In genomic region chr17:41734139-41734948, GRCh38 we compare ENCODE assay signal across 1 cellular context.
TF ChIP-seq lines count a peak whose summit lies in the region.

HAP1 (minus strand) TSS chr17:41734643; CDS start chr17:41734634, 9 bp downstream.

TF ChIP-seq in H1, 55 proteins besides CTCF, POLR2A, EP300 and RAD21 (continued from another document):
- no peak for TF ChIP-seq NANOG (IDR thresholded peaks at IDR 0.05; ENCODE audit: insufficient read depth, low read depth, low read length, poor library complexity, severe bottlenecking)
- peak; percentile 69 for TF ChIP-seq KDM4A (IDR thresholded peaks at IDR 0.05; ENCODE audit: low read depth, low read length, severe bottlenecking)
- TF ChIP-seq POU5F1 (IDR thresholded peaks at IDR 0.05; ENCODE audit: low read depth, low read length): no peak
- peak; percentile 30 for TF ChIP-seq CTBP2 (IDR thresholded peaks at IDR 0.05; ENCODE audit: borderline replicate concordance, insufficient read depth, insufficient read length, low read length)
- no peak for TF ChIP-seq YY1 (IDR thresholded peaks at IDR 0.05; ENCODE audit: low read depth, low read length)
- no peak for TF ChIP-seq ZNF274 (IDR thresholded peaks at IDR 0.05; ENCODE audit: borderline replicate concordance, extremely low read depth, low read length)
- no peak; a peak in 1 of 4 replicates for TF ChIP-seq HDAC2 (IDR thresholded peaks at IDR 0.05; ENCODE audit: borderline replicate concordance in 1 of 2, low read depth in 2 of 2, low read length in 2 of 2)
- TF ChIP-seq SAP30 (IDR thresholded peaks at IDR 0.05; ENCODE audit: insufficient read depth, insufficient replicate concordance, low read length): no peak
- TF ChIP-seq BACH1 (IDR thresholded peaks at IDR 0.05; ENCODE audit: low read length): no peak
- peak; percentile 72 for TF ChIP-seq EZH2 (IDR thresholded peaks at IDR 0.05; ENCODE audit: low read depth, low read length, severe bottlenecking)
- TF ChIP-seq GABPA (IDR thresholded peaks at IDR 0.05; ENCODE audit: borderline replicate concordance, insufficient read depth, low read length): peak; percentile 58
- peak; percentile 88 for TF ChIP-seq GTF2F1 (IDR thresholded peaks at IDR 0.05; ENCODE audit: borderline replicate concordance, low read depth, low read length)
- no peak for TF ChIP-seq KDM1A (IDR thresholded peaks at IDR 0.05; ENCODE audit: borderline replicate concordance, low read length)
- TF ChIP-seq TBP (IDR thresholded peaks at IDR 0.05; ENCODE audit: low read depth, low read length): peak; percentile 98
- TF ChIP-seq POLR2AphosphoS5 (IDR thresholded peaks at IDR 0.05; ENCODE audit: low read depth, low read length): peak; percentile 95
- no peak for TF ChIP-seq BCL11A (IDR thresholded peaks at IDR 0.05; ENCODE audit: low read depth in 2 of 2, low read length in 2 of 2)
- TF ChIP-seq CEBPB (IDR thresholded peaks at IDR 0.05; ENCODE audit: low read depth, low read length): no peak
- no peak for TF ChIP-seq TCF12 (IDR thresholded peaks at IDR 0.05; ENCODE audit: low read depth, low read length)
- no peak for TF ChIP-seq ATF3 (IDR thresholded peaks at IDR 0.05; ENCODE audit: insufficient read depth, low read depth, low read length)
- no peak for TF ChIP-seq FOSL1 (IDR thresholded peaks at IDR 0.05; ENCODE audit: insufficient read depth, low read depth, low read length)
- TF ChIP-seq NRF1 (IDR thresholded peaks at IDR 0.05; ENCODE audit: low read depth, low read length): peak; percentile 39; the same call in 1 of the 2 replicates
- TF ChIP-seq BRCA1 (IDR thresholded peaks at IDR 0.05; ENCODE audit: low read depth, low read length): no peak; the same call in 1 of the 2 replicates
- TF ChIP-seq PHF8 (conservative IDR thresholded peaks at IDR 0.05; ENCODE audit: low read depth, low read length): peak; percentile 87
- no peak for TF ChIP-seq ATF2 (IDR thresholded peaks at IDR 0.05; ENCODE audit: low read length)
- no peak for TF ChIP-seq JUN (IDR thresholded peaks at IDR 0.05; ENCODE audit: low read depth, low read length)
- TF ChIP-seq TAF7 (optimal IDR thresholded peaks at IDR 0.05; ENCODE audit: borderline replicate concordance, low read depth, low read length): peak; percentile 98
- TF ChIP-seq RXRA (IDR thresholded peaks at IDR 0.05; ENCODE audit: insufficient read depth, low read depth, low read length): no peak
- TF ChIP-seq CREB1 (IDR thresholded peaks at IDR 0.05): peak; percentile 36; the same call in 1 of the 2 replicates
